Comparison of ENCODE assay signal across 1 cellular context in genomic region chr1:45327644-45328515, GRCh38.
TF ChIP-seq lines count a peak whose summit lies in the region.

No MANE protein-coding gene starts in this region.

TF ChIP-seq in SK-N-SH, 30 proteins besides CTCF, POLR2A, EP300 and RAD21 (continued from another document):
- TF ChIP-seq, protein P1, sequence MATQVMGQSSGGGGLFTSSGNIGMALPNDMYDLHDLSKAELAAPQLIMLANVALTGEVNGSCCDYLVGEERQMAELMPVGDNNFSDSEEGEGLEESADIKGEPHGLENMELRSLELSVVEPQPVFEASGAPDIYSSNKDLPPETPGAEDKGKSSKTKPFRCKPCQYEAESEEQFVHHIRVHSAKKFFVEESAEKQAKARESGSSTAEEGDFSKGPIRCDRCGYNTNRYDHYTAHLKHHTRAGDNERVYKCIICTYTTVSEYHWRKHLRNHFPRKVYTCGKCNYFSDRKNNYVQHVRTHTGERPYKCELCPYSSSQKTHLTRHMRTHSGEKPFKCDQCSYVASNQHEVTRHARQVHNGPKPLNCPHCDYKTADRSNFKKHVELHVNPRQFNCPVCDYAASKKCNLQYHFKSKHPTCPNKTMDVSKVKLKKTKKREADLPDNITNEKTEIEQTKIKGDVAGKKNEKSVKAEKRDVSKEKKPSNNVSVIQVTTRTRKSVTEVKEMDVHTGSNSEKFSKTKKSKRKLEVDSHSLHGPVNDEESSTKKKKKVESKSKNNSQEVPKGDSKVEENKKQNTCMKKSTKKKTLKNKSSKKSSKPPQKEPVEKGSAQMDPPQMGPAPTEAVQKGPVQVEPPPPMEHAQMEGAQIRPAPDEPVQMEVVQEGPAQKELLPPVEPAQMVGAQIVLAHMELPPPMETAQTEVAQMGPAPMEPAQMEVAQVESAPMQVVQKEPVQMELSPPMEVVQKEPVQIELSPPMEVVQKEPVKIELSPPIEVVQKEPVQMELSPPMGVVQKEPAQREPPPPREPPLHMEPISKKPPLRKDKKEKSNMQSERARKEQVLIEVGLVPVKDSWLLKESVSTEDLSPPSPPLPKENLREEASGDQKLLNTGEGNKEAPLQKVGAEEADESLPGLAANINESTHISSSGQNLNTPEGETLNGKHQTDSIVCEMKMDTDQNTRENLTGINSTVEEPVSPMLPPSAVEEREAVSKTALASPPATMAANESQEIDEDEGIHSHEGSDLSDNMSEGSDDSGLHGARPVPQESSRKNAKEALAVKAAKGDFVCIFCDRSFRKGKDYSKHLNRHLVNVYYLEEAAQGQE (IDR thresholded peaks at IDR 0.05; ENCODE audit: low read depth, low read length) = no peak
